In genomic region chr2:143830476-143830875, GRCh38 we compare ENCODE assay signal across 25 cellular contexts.
"Had no signal": no experiment of that assay in that cellular context is flagged by ENCODE, and none has a peak within 500 bp of the region (broad histone marks: within the 10 kb centered on the region; RNA-seq: fewer than 3 reads in every experiment).

No MANE protein-coding gene starts in this region.

- H2AFZ ChIP-seq: hepatocyte had no signal

- H3K9me3 ChIP-seq: gastroesophageal sphincter, heart left ventricle, left lung, pancreas, right lobe of liver, stomach, testis, tibial nerve, upper lobe of left lung, uterus had no signal

- H3K27ac ChIP-seq: dorsolateral prefrontal cortex, gastroesophageal sphincter, heart left ventricle, hepatocyte, left lung, pancreas, right lobe of liver, stomach, testis, tibial nerve, upper lobe of left lung, uterus had no signal

- H3K27me3 ChIP-seq: dorsolateral prefrontal cortex, gastroesophageal sphincter, heart left ventricle, hepatocyte, left lung, pancreas, right lobe of liver, stomach, testis, tibial nerve, upper lobe of left lung, uterus had no signal

- H3K36me3 ChIP-seq: gastroesophageal sphincter, heart left ventricle, left lung, pancreas, right lobe of liver, stomach, tibial nerve, upper lobe of left lung, uterus had no signal

- ATAC-seq: gastroesophageal sphincter; heart left ventricle; left cardiac atrium; left lung; naive thymus-derived CD8-positive, alpha-beta T cell; pancreas; right lobe of liver; stimulated activated effector memory CD8-positive, alpha-beta T cell treated with anti-CD3 and anti-CD28 coated beads, Interleukin-12 subunit alpha, Interleukin-12 subunit beta, amount 100 ng/mL, for 72 hours had no signal

- H3K4me1 ChIP-seq: gastroesophageal sphincter, heart left ventricle, left lung, pancreas, right lobe of liver, stomach, testis, tibial nerve, upper lobe of left lung, uterus had no signal

- DNase-seq: cerebellar nuclear complex; cortex of kidney; dorsolateral prefrontal cortex; effector CD4-positive, alpha-beta T cell; heart left ventricle; left cardiac atrium; left lung; mesendoderm; naive thymus-derived CD8-positive, alpha-beta T cell; nephron progenitor cell; occipital lobe; pancreas; right lobe of liver; stimulated activated CD4-positive, alpha-beta T cell treated with anti-CD3 and anti-CD28 coated beads, Interleukin-2, amount 100 ng/mL, for 24 hours; stimulated activated CD4-positive, alpha-beta T cell treated with anti-CD3 and anti-CD28 coated beads, Interleukin-4, amount 100 ng/mL, for 24 hours; stimulated activated naive CD4-positive, alpha-beta T cell treated with Interleukin-2 at 50 U/mL for 16 hours; stomach; substantia nigra; testis; upper lobe of left lung; uterus had no signal

- H3K4me3 ChIP-seq: dorsolateral prefrontal cortex, gastroesophageal sphincter, heart left ventricle, hepatocyte, left lung, pancreas, right lobe of liver, stomach, testis, tibial nerve, upper lobe of left lung, uterus had no signal

- H3K79me2 ChIP-seq: hepatocyte had no signal

- H3K4me2 ChIP-seq: hepatocyte had no signal
